Comparison of ENCODE assay signal across 14 cellular contexts in genomic region chr3:85678713-85679112, GRCh38.
DNase-seq lines count a peak whose midpoint lies in the region; ATAC-seq, FAIRE-seq and TF ChIP-seq lines count a peak whose summit lies in the region.
"Had no signal": no experiment of that assay in that cellular context is flagged by ENCODE, and none has a peak within 500 bp of the region (broad histone marks: within the 10 kb centered on the region; RNA-seq: fewer than 3 reads in every experiment).

No MANE protein-coding gene starts in this region.

- H3K4me3 ChIP-seq in RWPE2 (ENCODE audit: severe bottlenecking) (no peak overlapping the region), bronchial epithelial cell (ENCODE audit: low read depth, low read length) (no peak overlapping the region)
- H3K4me3 ChIP-seq: HAP-1 had no signal

- DNase-seq in HT1080 (ENCODE audit: low read depth), result peak; percentile 47
- no peak for DNase-seq in RWPE2 (ENCODE audit: low spot score)
- peak; percentile 76 for DNase-seq in bronchial epithelial cell (ENCODE audit: low read depth)
- no peak for DNase-seq in inferior parietal cortex (ENCODE audit: extremely low spot score)
- DNase-seq in activated CD4-positive, alpha-beta T cell treated with anti-CD3 and anti-CD28 coated beads for 36 hours, result no peak
- no peak for DNase-seq in stimulated activated CD4-positive, alpha-beta T cell treated with anti-CD3 and anti-CD28 coated beads, Interleukin-15, amount 100 ng/mL, for 24 hours
- DNase-seq in KBM-7, result no peak
- DNase-seq: CD8-positive, alpha-beta T cell; COR-L47; DND-41; GDM1 had no signal

- H3K27me3 ChIP-seq in RWPE2 (ENCODE audit: insufficient read depth, poor library complexity, severe bottlenecking), result no peaks in the 10 kb centered on the region
- H3K27me3 ChIP-seq in bronchial epithelial cell (ENCODE audit: control insufficient read depth, insufficient read depth, low read length), result no peaks in the 10 kb centered on the region

- TF ChIP-seq CTCF in RWPE2 (IDR thresholded peaks at IDR 0.05; ENCODE audit: poor library complexity, severe bottlenecking) (no peak), bronchial epithelial cell (IDR thresholded peaks at IDR 0.05; ENCODE audit: insufficient read depth, low read length, severe bottlenecking) (no peak)

- H3K9me3 ChIP-seq in RWPE2 (ENCODE audit: severe bottlenecking), result no peaks in the 10 kb centered on the region
- H3K9me3 ChIP-seq: HAP-1 had no signal

- H3K4me3 Mint-ChIP-seq in activated CD4-positive, alpha-beta T cell treated with anti-CD3 and anti-CD28 coated beads for 36 hours, result no peak overlapping the region
- H3K4me3 Mint-ChIP-seq: CD14-positive monocyte; CD8-positive, alpha-beta T cell had no signal

- H3K36me3 ChIP-seq in RWPE2 (ENCODE audit: low read depth), result no peaks in the 10 kb centered on the region
- no peaks in the 10 kb centered on the region for H3K36me3 ChIP-seq in bronchial epithelial cell (ENCODE audit: control insufficient read depth, insufficient read depth, low read length)
- H3K36me3 ChIP-seq: HAP-1 had no signal

- H3K4me1 Mint-ChIP-seq in activated CD4-positive, alpha-beta T cell treated with anti-CD3 and anti-CD28 coated beads for 36 hours, result no peaks in the 10 kb centered on the region
- H3K4me1 Mint-ChIP-seq: CD14-positive monocyte had no signal

- H3K36me3 Mint-ChIP-seq in activated CD4-positive, alpha-beta T cell treated with anti-CD3 and anti-CD28 coated beads for 36 hours (ENCODE audit: low read depth), result no peaks in the 10 kb centered on the region
- H3K36me3 Mint-ChIP-seq: CD14-positive monocyte; CD8-positive, alpha-beta T cell had no signal

- H3K9me3 Mint-ChIP-seq in activated CD4-positive, alpha-beta T cell treated with anti-CD3 and anti-CD28 coated beads for 36 hours (ENCODE audit: low read depth), result no peaks in the 10 kb centered on the region

- no peak for FAIRE-seq in bronchial epithelial cell (lab: Jason Lieb, UNC)
- FAIRE-seq: H1 had no signal

- no peak overlapping the region for H3K27ac Mint-ChIP-seq in activated CD4-positive, alpha-beta T cell treated with anti-CD3 and anti-CD28 coated beads for 36 hours
- H3K27ac Mint-ChIP-seq: CD14-positive monocyte; CD8-positive, alpha-beta T cell had no signal

- intact Hi-C loops in activated CD4-positive, alpha-beta T cell treated with anti-CD3 and anti-CD28 coated beads for 36 hours (cut with DNase I, micrococcal nuclease), result no loop called here

- in situ Hi-C loops in KBM-7 (cut with MboI; ENCODE audit: low pct_unique_long_range_greater_than_20kb, low sequenced_read_pairs), result no loop called here

- POLR2A ChIA-PET in activated CD4-positive, alpha-beta T cell treated with anti-CD3 and anti-CD28 coated beads for 36 hours (lab: Charles Lee), result no interaction called here

- H3K27ac ChIP-seq in RWPE2 (ENCODE audit: poor library complexity, severe bottlenecking), result no peak overlapping the region

- CTCF ChIA-PET in activated CD4-positive, alpha-beta T cell treated with anti-CD3 and anti-CD28 coated beads for 36 hours (lab: Charles Lee), result no interaction called here

- H3K27me3 Mint-ChIP-seq in activated CD4-positive, alpha-beta T cell treated with anti-CD3 and anti-CD28 coated beads for 36 hours, result no peaks in the 10 kb centered on the region

- peak; percentile 64 for ATAC-seq in RWPE2 (ENCODE audit: low read depth)
- ATAC-seq in activated CD4-positive, alpha-beta T cell treated with anti-CD3 and anti-CD28 coated beads for 36 hours, result no peak
- ATAC-seq: CD8-positive, alpha-beta T cell had no signal

- H3K4me1 ChIP-seq in RWPE2 (ENCODE audit: insufficient read depth, poor library complexity, severe bottlenecking), result peaks cover 10% of the 10 kb centered on the region

Comparison
In these comparisons a context has a peak if more than half of its experiments do, and no peak if none do; other contexts are left out.
1. DNase-seq: peak in HT1080 (single experiment) and bronchial epithelial cell (single experiment); none in RWPE2 (single experiment), inferior parietal cortex (single experiment), activated CD4-positive, alpha-beta T cell treated with anti-CD3 and anti-CD28 coated beads for 36 hours (single experiment), stimulated activated CD4-positive, alpha-beta T cell treated with anti-CD3 and anti-CD28 coated beads, Interleukin-15, amount 100 ng/mL, for 24 hours (single experiment) and KBM-7 (single experiment).